In the genomic region with DNA sequence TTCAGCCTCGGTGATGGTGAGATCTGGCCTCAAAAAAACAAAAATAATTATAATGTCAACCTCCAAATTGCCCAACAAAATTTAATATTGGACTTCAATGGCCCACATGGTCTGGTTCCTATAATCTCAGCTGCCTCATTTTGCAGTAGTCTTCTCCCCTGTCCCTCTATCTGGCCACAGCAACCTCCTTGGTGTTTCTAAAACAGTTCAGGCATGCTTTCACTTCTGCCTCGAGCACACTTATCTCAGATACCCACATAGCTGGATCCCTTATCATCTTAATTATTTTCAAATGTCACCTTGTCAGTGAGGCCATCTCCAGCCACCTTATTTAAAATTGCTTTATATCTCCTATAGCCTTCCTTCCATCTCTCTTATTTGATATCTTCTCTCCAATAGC, we compare ENCODE assay signal across 6 cellular contexts. TPM values are rescaled to one million over a fixed set of nuclear protein-coding genes. Genes with fewer than 3 reads are reported as not detected.
"Had no signal": no experiment of that assay in that cellular context is flagged by ENCODE, and none has a peak within 500 bp of the region (broad histone marks: within the 10 kb centered on the region; RNA-seq: fewer than 3 reads in every experiment).

No MANE protein-coding gene starts in this region.

- DNase-seq: IMR-90, KBM-7 had no signal

- H3K4me3 ChIP-seq: K562 had no signal

- ATAC-seq: HepG2, K562 had no signal

- H3K27ac ChIP-seq: HL-60 had no signal

RNA-seq across cellular contexts. Expression of gene WDFY3, which starts 52.9 kb away (rescaled TPM):
- polyA plus RNA-seq: IgD-negative memory B cell had no signal
